ENCODE assay signal across 8 cellular contexts in the genomic region with DNA sequence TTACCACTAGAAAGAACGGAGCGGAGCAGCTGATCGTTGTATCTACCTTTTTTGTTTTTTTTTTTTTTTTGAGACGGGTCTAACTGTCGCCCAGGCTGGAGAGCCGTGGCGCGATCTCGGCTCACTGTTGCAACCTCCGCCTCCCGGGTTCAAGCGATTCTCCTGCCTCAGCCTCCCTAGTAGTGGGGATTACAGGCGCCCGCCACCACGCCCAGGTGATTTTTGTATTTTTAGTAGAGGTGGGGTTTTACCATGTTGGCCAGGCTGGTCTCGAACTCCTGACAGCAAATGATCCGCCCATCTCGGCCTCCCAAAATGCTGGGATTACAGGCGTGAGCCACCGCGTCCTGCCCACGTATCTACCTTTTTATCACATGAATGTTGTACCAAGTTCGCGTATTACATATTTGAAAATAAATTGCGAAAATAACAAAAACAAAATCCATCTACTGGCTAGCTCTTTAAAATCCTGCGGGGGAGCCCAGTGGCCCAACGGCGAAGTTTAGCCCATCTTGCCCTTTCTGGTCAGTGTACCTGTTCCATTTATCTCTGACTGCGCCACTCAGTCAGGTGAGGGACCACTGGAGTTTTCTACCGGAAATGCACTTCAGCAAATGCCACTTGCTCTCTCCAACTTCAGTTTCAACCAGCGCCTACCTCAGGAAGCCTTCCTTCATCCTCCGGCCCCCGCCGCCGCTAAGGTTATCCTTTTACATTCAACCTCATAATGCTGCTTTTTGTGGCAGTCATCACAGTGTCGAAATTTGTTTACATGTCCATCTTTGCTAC. TPM values are rescaled to one million over a fixed set of nuclear protein-coding genes. Genes with fewer than 3 reads are reported as not detected.
DNase-seq lines count a peak whose midpoint lies in the region; ATAC-seq and TF ChIP-seq lines count a peak whose summit lies in the region.

No MANE protein-coding gene starts in this region.

- peaks cover 0 to 24% (median 4%) of the 10 kb centered on the region in 3 donors for H3K36me3 ChIP-seq in esophagus squamous epithelium
- peaks cover 13% of the 10 kb centered on the region for H3K36me3 ChIP-seq in neuron (ENCODE audit: insufficient read depth, low read length)

- H2AFZ ChIP-seq in neuron (ENCODE audit: low read depth, low read length), result peak overlapping the region; percentile 73

- no peak for TF ChIP-seq CTCF in HL-60 (IDR thresholded peaks at IDR 0.05; ENCODE audit: insufficient read depth, low read length)
- TF ChIP-seq CTCF in esophagus squamous epithelium (IDR thresholded peaks at IDR 0.05), result no peak

- H3K27ac ChIP-seq in HL-60 (replicated peaks) (peak overlapping the region; percentile 96), esophagus squamous epithelium (peak overlapping the region; percentile 97 to 99 (median 98))

- DNase-seq in COLO668 (lab: John Stamatoyannopoulos, UW; ENCODE audit: unreplicated experiment) (peak; percentile 27), HL-60 (ENCODE audit: low read depth in 1 of 2, low spot score in 1 of 2) (no peak), esophagus squamous epithelium (lab: John Stamatoyannopoulos, UW) (no peak), inferior parietal cortex (ENCODE audit: extremely low spot score) (no peak), dedifferentiated amniotic fluid mesenchymal stem cell (ENCODE audit: extremely low spot score) (no peak)
- peak; percentile 21 for DNase-seq in activated CD8-positive, alpha-beta memory T cell treated with anti-CD3 and anti-CD28 coated beads, Interleukin-2, amount 50 U/mL, for 4 hours

- no peak for ATAC-seq in HG02678 (IDR thresholded peaks at IDR 0.05; ENCODE audit: unreplicated experiment)

- no peaks in the 10 kb centered on the region for H3K27me3 ChIP-seq in HL-60 (ENCODE audit: insufficient read depth, poor library complexity, severe bottlenecking)
- no peaks in the 10 kb centered on the region for H3K27me3 ChIP-seq in esophagus squamous epithelium
- no peaks in the 10 kb centered on the region for H3K27me3 ChIP-seq in neuron (ENCODE audit: insufficient read depth, low read length)

- H3K4me3 ChIP-seq in HL-60 (replicated peaks; ENCODE audit: insufficient read depth, low read length) (peak overlapping the region; percentile 88), esophagus squamous epithelium (peak overlapping the region; percentile 96 to 98 (median 98)), neuron (ENCODE audit: low read length) (peak overlapping the region; percentile 97)

- intact Hi-C loops in esophagus squamous epithelium (cut with DNase I), result no loop called here

- 55 to 57% methylated on average over 27 to 36 of the region's 36 CpGs for WGBS in esophagus squamous epithelium, 2 donors

- TF ChIP-seq POLR2A in esophagus squamous epithelium (IDR thresholded peaks at IDR 0.05), result no peak

- H3K4me1 ChIP-seq in esophagus squamous epithelium (peaks cover 7 to 56% (median 13%) of the 10 kb centered on the region in 3 donors), neuron (ENCODE audit: insufficient read depth, low read length) (peaks cover 15% of the 10 kb centered on the region)

- H3K9me3 ChIP-seq in esophagus squamous epithelium (no peaks in the 10 kb centered on the region), neuron (ENCODE audit: low read length) (no peaks in the 10 kb centered on the region)

RNA-seq across cellular contexts. Expression of a gene that starts 1.2 kb away (rescaled TPM):
- total RNA-seq in esophagus squamous epithelium, result 10 to 100 TPM; 28.2 to 82.8 (median 58.6) TPM

Comparison
In these comparisons a context has a peak if more than half of its experiments do, and no peak if none do; other contexts are left out.
1. DNase-seq: peak in COLO668 (single experiment) and activated CD8-positive, alpha-beta memory T cell treated with anti-CD3 and anti-CD28 coated beads, Interleukin-2, amount 50 U/mL, for 4 hours (single experiment); none in HL-60 (0 of 2), esophagus squamous epithelium (single experiment), inferior parietal cortex (single experiment) and dedifferentiated amniotic fluid mesenchymal stem cell (single experiment).
2. Peak in every context shown above with its lines, with median percentiles within 50 percentile points of each other: H3K4me3 ChIP-seq.